Comparison of ENCODE assay signal across 17 cellular contexts in the genomic region with DNA sequence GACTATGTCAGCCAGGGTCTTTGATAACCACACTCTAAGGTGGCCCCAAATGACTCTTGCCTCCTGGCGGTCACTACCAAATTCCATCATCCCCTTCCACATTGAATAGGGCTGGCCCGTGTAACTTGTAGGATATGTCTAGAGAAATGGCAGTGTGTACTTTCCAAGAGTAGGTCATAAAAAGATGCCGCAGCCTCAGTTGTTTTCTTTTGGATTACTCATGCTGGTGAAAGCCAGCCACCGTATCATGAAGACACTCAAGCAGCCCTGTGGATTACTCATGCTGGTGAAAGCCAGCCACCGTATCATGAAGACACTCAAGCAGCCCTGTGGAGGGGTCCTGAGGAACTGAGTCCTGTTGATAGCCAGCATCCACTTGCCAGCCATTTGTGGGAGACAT.
"Had no signal": no experiment of that assay in that cellular context is flagged by ENCODE, and none has a peak within 500 bp of the region (broad histone marks: within the 10 kb centered on the region; RNA-seq: fewer than 3 reads in every experiment).

No MANE protein-coding gene starts in this region.

- H3K9me3 ChIP-seq: gastroesophageal sphincter, neutrophil, transverse colon had no signal

- H3K4me3 ChIP-seq: cardiac muscle cell, gastroesophageal sphincter, skin epidermis, transverse colon had no signal

- FAIRE-seq: keratinocyte, TTC549 had no signal

- H3K27me3 ChIP-seq: cardiac muscle cell, gastroesophageal sphincter, neutrophil, transverse colon had no signal

- H3K4me1 ChIP-seq: gastroesophageal sphincter, transverse colon had no signal

- H3K27ac ChIP-seq: cardiac muscle cell, gastroesophageal sphincter, neutrophil, skin epidermis, transverse colon had no signal

- ATAC-seq: activated CD4-positive, CD25-positive, alpha-beta regulatory T cell treated with anti-CD3 and anti-CD28 coated beads, Interleukin-2, amount 50 U/mL, for 24 hours; gastroesophageal sphincter; natural killer cell had no signal

- H3K36me3 ChIP-seq: cardiac muscle cell, gastroesophageal sphincter, neutrophil, transverse colon had no signal

- DNase-seq: activated CD4-positive, alpha-beta T cell treated with anti-CD3 and anti-CD28 coated beads, Interleukin-2, amount 50 U/mL, for 1 hour; activated naive CD8-positive, alpha-beta T cell treated with anti-CD3 and anti-CD28 coated beads for 36 hours; anterior cingulate cortex; mesendoderm; natural killer cell; stimulated activated CD4-positive, alpha-beta T cell treated with anti-CD3 and anti-CD28 coated beads, Interleukin-4, amount 100 ng/mL, for 4 hours; stimulated activated CD8-positive, alpha-beta memory T cell treated with anti-CD3 and anti-CD28 coated beads, Interleukin-4, amount 100 ng/mL, for 48 hours; stimulated activated naive CD4-positive, alpha-beta T cell treated with Interleukin-2 at 50 U/mL for 16 hours; substantia nigra; transverse colon had no signal
